Comparison of ENCODE assay signal across 12 cellular contexts in the genomic region with DNA sequence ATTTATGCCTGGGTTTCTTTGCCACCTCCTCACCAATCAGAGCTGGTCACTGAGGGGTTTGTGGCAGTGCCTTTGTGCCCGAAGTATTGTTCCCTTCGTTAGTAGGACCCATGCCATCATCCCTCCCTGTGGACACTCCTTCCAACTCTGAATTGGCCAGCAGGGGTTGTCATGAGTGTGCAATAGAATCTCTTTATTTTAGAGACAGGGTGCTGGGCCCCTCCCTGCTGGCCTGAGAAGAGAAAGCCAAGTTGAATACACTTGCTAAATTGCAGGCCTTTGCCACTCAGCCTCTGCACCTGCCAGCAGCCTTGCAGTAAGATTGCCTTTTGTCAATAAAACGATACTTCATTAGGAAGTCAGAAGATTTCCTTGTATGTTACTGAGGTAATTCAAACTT. TPM values are rescaled to one million over a fixed set of nuclear protein-coding genes. Genes with fewer than 3 reads are reported as not detected.
DNase-seq lines count a peak whose midpoint lies in the region; ATAC-seq and TF ChIP-seq lines count a peak whose summit lies in the region.
"Had no signal": no experiment of that assay in that cellular context is flagged by ENCODE, and none has a peak within 500 bp of the region (broad histone marks: within the 10 kb centered on the region; RNA-seq: fewer than 3 reads in every experiment).

No MANE protein-coding gene starts in this region.

- H3K9me3 Mint-ChIP-seq in H9: no peaks in the 10 kb centered on the region

- peaks cover 2% of the 10 kb centered on the region for H4K20me1 ChIP-seq in H9 (ENCODE audit: control insufficient read depth, insufficient read depth, insufficient read length)

- DNase-seq in H9 (no peak), NCI-H2227 (lab: John Stamatoyannopoulos, UW; ENCODE audit: unreplicated experiment) (peak; percentile 38), fibroblast of the aortic adventitia (ENCODE audit: low read depth) (no peak), psoas muscle (no peak)
- DNase-seq: activated T-cell treated with anti-CD3 and anti-CD28 coated beads for 4 hours had no signal

- no peaks in the 10 kb centered on the region for H3K9me3 ChIP-seq in H9 (ENCODE audit: control insufficient read depth, low read depth, low read length)
- no peaks in the 10 kb centered on the region for H3K9me3 ChIP-seq in psoas muscle
- H3K9me3 ChIP-seq: neutrophil had no signal

- H3K14ac ChIP-seq in H9 (ENCODE audit: insufficient read depth, low read length): no peak overlapping the region

- H4K8ac ChIP-seq in H9 (replicated peaks; ENCODE audit: insufficient read length, low read depth, low read length): no peak overlapping the region

- no peak overlapping the region for H3K56ac ChIP-seq in H9 (ENCODE audit: insufficient read length, low read depth, low read length)

- no peaks in the 10 kb centered on the region for H3K23me2 ChIP-seq in H9 (ENCODE audit: insufficient read length, low read depth, low read length, poor library complexity, severe bottlenecking)

- no peak overlapping the region for H3K4me3 Mint-ChIP-seq in H9

- H3K27ac ChIP-seq in H9 (ENCODE audit: insufficient read length, low read depth, low read length) (no peak overlapping the region), psoas muscle (no peak overlapping the region)
- H3K27ac ChIP-seq: neutrophil, RWPE1 had no signal

- peak; percentile 37 to 90 (median 72) for ATAC-seq in psoas muscle
- no peak for ATAC-seq in HG03095 (IDR thresholded peaks at IDR 0.05; ENCODE audit: unreplicated experiment)
- ATAC-seq in HG03342 (IDR thresholded peaks at IDR 0.05; ENCODE audit: unreplicated experiment): no peak
- no peak for ATAC-seq in HG02588 (IDR thresholded peaks at IDR 0.05; ENCODE audit: unreplicated experiment)
- ATAC-seq in GM21367 (IDR thresholded peaks at IDR 0.05; ENCODE audit: unreplicated experiment): no peak

- no peak overlapping the region for H3T11ph ChIP-seq in H9 (ENCODE audit: low read length)

- peaks cover 17 to 18% of the 10 kb centered on the region in 2 experiments for H3K4me1 Mint-ChIP-seq in H9

- H3K27ac Mint-ChIP-seq in H9: peak overlapping the region in 2 of 3 experiments; percentile 13 to 92; a peak in 4 of 7 replicates

- H3K4me3 ChIP-seq in fibroblast of the aortic adventitia (ENCODE audit: low read depth, low read length) (no peak overlapping the region), psoas muscle (no peak overlapping the region)

- no peaks in the 10 kb centered on the region for H3K27me3 Mint-ChIP-seq in H9 (ENCODE audit: low read depth)

- no peak overlapping the region for H2BK120ac ChIP-seq in H9 (ENCODE audit: low read depth, low read length, poor library complexity, severe bottlenecking)

- H2BK20ac ChIP-seq in H9 (ENCODE audit: low read depth, low read length, poor library complexity, severe bottlenecking): no peak overlapping the region

- H3K4me1 ChIP-seq in H9 (ENCODE audit: insufficient read depth, low read length): no peaks in the 10 kb centered on the region
- no peaks in the 10 kb centered on the region for H3K4me1 ChIP-seq in psoas muscle

- H3K36me3 ChIP-seq in psoas muscle (ENCODE audit: insufficient read depth in 1 of 2, low read depth in 1 of 2): peaks cover 0 to 61% of the 10 kb centered on the region in 2 donors

- no peak overlapping the region for H4K5ac ChIP-seq in H9 (ENCODE audit: insufficient read length, low read depth, low read length)

- H2BK15ac ChIP-seq in H9 (ENCODE audit: low read depth, low read length): no peak overlapping the region

- no peak overlapping the region for H4K91ac ChIP-seq in H9 (ENCODE audit: insufficient read length, low read depth, low read length)

- H3K4ac ChIP-seq in H9 (ENCODE audit: low read depth, low read length): no peak overlapping the region

- H2BK12ac ChIP-seq in H9 (ENCODE audit: insufficient read length, low read depth, low read length): no peak overlapping the region

- no CpG with 5 or more reads among the region's 3 CpGs for WGBS in H9 (ENCODE audit: extremely low coverage, insufficient read length, low lambda C conversion rate)
- WGBS in psoas muscle, 3 donors: 24 to 43% (median 29%) methylated on average over 3 of the region's 3 CpGs

- H3K79me1 ChIP-seq in H9 (ENCODE audit: insufficient read depth, low read depth, low read length, poor library complexity, severe bottlenecking): no peaks in the 10 kb centered on the region

- H2AFZ ChIP-seq in H9 (ENCODE audit: low read length): no peak overlapping the region

- H2AK5ac ChIP-seq in H9 (ENCODE audit: insufficient read length, low read length): no peak overlapping the region

- peaks cover 18 to 46% (median 29%) of the 10 kb centered on the region in 3 experiments; a peak in 6 of 7 replicates for H3K36me3 Mint-ChIP-seq in H9 (ENCODE audit: insufficient read depth in 1 of 3, low read depth in 3 of 3)

- H3K9ac ChIP-seq in H9 (ENCODE audit: extremely low read depth, insufficient read length, low read length): no peak overlapping the region

- intact Hi-C loops in psoas muscle (cut with DNase I): no loop called here

- H3K4me2 ChIP-seq in H9 (ENCODE audit: insufficient read depth, insufficient read length, low read length): no peak overlapping the region

- no peak overlapping the region for H3K18ac ChIP-seq in H9 (ENCODE audit: insufficient read length, low read depth, low read length)

- no peak overlapping the region for H3K23ac ChIP-seq in H9 (ENCODE audit: insufficient read length, low read depth, low read length)

- no peak overlapping the region for H2BK5ac ChIP-seq in H9 (ENCODE audit: insufficient read length, low read length)

- H3K79me2 ChIP-seq in H9 (ENCODE audit: insufficient read depth, low read length): no peaks in the 10 kb centered on the region

- no peaks in the 10 kb centered on the region for H3K27me3 ChIP-seq in H9 (ENCODE audit: insufficient read depth, low read length)
- no peaks in the 10 kb centered on the region for H3K27me3 ChIP-seq in psoas muscle (ENCODE audit: insufficient read depth in 3 of 3, low read length in 2 of 3)
- H3K27me3 ChIP-seq: neutrophil had no signal

- TF ChIP-seq CTCF in H9 (conservative IDR thresholded peaks at IDR 0.05): peak; percentile 31; the same call in 1 of the 3 replicates
- peak; percentile 38 for TF ChIP-seq CTCF in fibroblast of the aortic adventitia (IDR thresholded peaks at IDR 0.05; ENCODE audit: insufficient read depth, low read length)
- no peak for TF ChIP-seq CTCF in psoas muscle (IDR thresholded peaks at IDR 0.05)

RNA-seq across cellular contexts. Expression of a gene that starts 40.7 kb away (rescaled TPM):
- total RNA-seq in H9 (2021) (not detected in 2 replicates), fibroblast of the aortic adventitia (ENCODE audit: low replicate concordance) (not detected in 2 replicates), psoas muscle (under 1 TPM in 1 of 4 donors, not detected in 3; 0.06 TPM)
- under 1 TPM in 1 of 3 donors, not detected in 2; 0.01 TPM for polyA plus RNA-seq in psoas muscle
- total RNA-seq: endothelial cell of umbilical vein had no signal
- polyA plus RNA-seq: endothelial cell of umbilical vein had no signal

Comparison
In these comparisons a context has a peak if more than half of its experiments do, and no peak if none do; other contexts are left out.
1. ATAC-seq: peak in psoas muscle (4 of 4); none in HG03095 (single experiment), HG03342 (single experiment), HG02588 (single experiment) and GM21367 (single experiment).